Comparison of ENCODE assay signal across 18 cellular contexts in the genomic region with DNA sequence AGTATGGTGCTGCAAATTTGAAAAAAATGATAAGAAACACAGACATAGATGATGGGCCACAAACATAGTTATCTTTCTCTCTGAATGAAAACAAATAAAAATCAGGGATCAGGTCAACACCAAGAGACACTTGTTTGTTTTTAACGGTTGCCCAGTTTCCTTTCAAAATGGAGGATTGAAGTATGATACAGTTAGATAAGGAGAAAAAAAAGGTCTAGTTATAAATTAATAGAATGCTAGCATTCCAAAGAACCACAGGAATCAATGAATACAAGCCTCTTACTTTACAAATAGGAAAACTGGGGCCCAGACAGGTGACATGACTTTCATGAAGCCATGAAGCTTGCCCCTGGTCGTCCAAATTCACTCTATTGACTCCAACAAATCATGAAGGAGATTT.
DNase-seq lines count a peak whose midpoint lies in the region; ATAC-seq, FAIRE-seq and TF ChIP-seq lines count a peak whose summit lies in the region.
"Had no signal": no experiment of that assay in that cellular context is flagged by ENCODE, and none has a peak within 500 bp of the region (broad histone marks: within the 10 kb centered on the region; RNA-seq: fewer than 3 reads in every experiment).

No MANE protein-coding gene starts in this region.

- no peaks in the 10 kb centered on the region for H3K27me3 Mint-ChIP-seq in progenitor cell of endocrine pancreas
- H3K27me3 Mint-ChIP-seq in HFFc6 (ENCODE audit: insufficient read depth), result no peaks in the 10 kb centered on the region; the same call in 1 of the 2 replicates

- no peak for FAIRE-seq in GM12891 (lab: Jason Lieb, UNC)
- FAIRE-seq: A204.1, GM19239 had no signal

- peaks cover 7% of the 10 kb centered on the region for H3K9me3 Mint-ChIP-seq in progenitor cell of endocrine pancreas (ENCODE audit: low read depth)
- H3K9me3 Mint-ChIP-seq in HFFc6, result peaks cover 51% of the 10 kb centered on the region

- DNase-seq in Caki2 (ENCODE audit: low read depth) (peak; percentile 54), SW480 (ENCODE audit: low spot score) (peak; percentile 26), left lobe of liver (ENCODE audit: low spot score) (no peak), progenitor cell of endocrine pancreas (ENCODE audit: low spot score, unreplicated experiment) (no peak), NCI-H2107 (lab: John Stamatoyannopoulos, UW) (no peak), HFFc6 (no peak), left lung (no peak), GM12891 (ENCODE audit: insufficient read length, low spot score) (no peak)
- DNase-seq: CD8-positive, alpha-beta memory T cell; DND-41; GDM1; IMR-90; KBM-7 had no signal

- intact Hi-C loops in left lung (cut with DNase I), result no loop called here

- H3K4me1 Mint-ChIP-seq in progenitor cell of endocrine pancreas (ENCODE audit: low read depth), result peaks cover 43% of the 10 kb centered on the region
- H3K4me1 Mint-ChIP-seq in HFFc6 (ENCODE audit: low read depth), result no peaks in the 10 kb centered on the region
- H3K4me1 Mint-ChIP-seq: CD8-positive, alpha-beta memory T cell had no signal

- no peaks in the 10 kb centered on the region for H3K27me3 ChIP-seq in left lung
- H3K27me3 ChIP-seq: BLaER1 had no signal

- H3K4me3 Mint-ChIP-seq in progenitor cell of endocrine pancreas (ENCODE audit: low read depth) (no peak overlapping the region), HFFc6 (no peak overlapping the region)
- H3K4me3 Mint-ChIP-seq: CD8-positive, alpha-beta memory T cell had no signal

- TF ChIP-seq CTCF in progenitor cell of endocrine pancreas (IDR thresholded peaks at IDR 0.05; ENCODE audit: unreplicated experiment) (no peak), HFFc6 (IDR thresholded peaks at IDR 0.05) (no peak), left lung (IDR thresholded peaks at IDR 0.05) (no peak)

- no peaks in the 10 kb centered on the region for H3K36me3 ChIP-seq in left lung
- H3K36me3 ChIP-seq: BLaER1 had no signal

- H3K27ac Mint-ChIP-seq in progenitor cell of endocrine pancreas (peak overlapping the region; percentile 71), HFFc6 (no peak overlapping the region)
- H3K27ac Mint-ChIP-seq: CD8-positive, alpha-beta memory T cell had no signal

- H3K27ac ChIP-seq in left lung, result no peak overlapping the region
- H3K27ac ChIP-seq: BLaER1, HL-60 had no signal

- no peaks in the 10 kb centered on the region for H3K9me3 ChIP-seq in left lung
- H3K9me3 ChIP-seq: BLaER1 had no signal

- in situ Hi-C loops in Caki2 (cut with HindIII; ENCODE audit: low pct_unique_long_range_greater_than_20kb, low sequenced_read_pairs), result no loop called here

- TF ChIP-seq POLR2A in GM12891 (IDR thresholded peaks at IDR 0.05; ENCODE audit: low read depth, low read length), result no peak

- H3K36me3 Mint-ChIP-seq in progenitor cell of endocrine pancreas (ENCODE audit: insufficient read depth) (no peaks in the 10 kb centered on the region), HFFc6 (ENCODE audit: low read depth) (peaks cover 4% of the 10 kb centered on the region; the same call in 1 of the 2 replicates)
- H3K36me3 Mint-ChIP-seq: CD8-positive, alpha-beta memory T cell had no signal

- no peak overlapping the region for H3K4me3 ChIP-seq in left lung
- H3K4me3 ChIP-seq: BLaER1 had no signal

- ATAC-seq in left lobe of liver, result peak; percentile 19
- ATAC-seq in left lung, result no peak
- ATAC-seq: HCT116 had no signal

- no peaks in the 10 kb centered on the region for H3K4me1 ChIP-seq in left lung
- H3K4me1 ChIP-seq: BLaER1 had no signal

TF ChIP-seq in GM12891, 5 proteins besides CTCF, POLR2A, EP300 and RAD21:
- TF ChIP-seq SPI1 (IDR thresholded peaks at IDR 0.05; ENCODE audit: low read depth, low read length) (no peak), PAX5 (IDR thresholded peaks at IDR 0.05; ENCODE audit: insufficient read depth, low read length, severe bottlenecking) (no peak), POU2F2 (IDR thresholded peaks at IDR 0.05; ENCODE audit: low read depth, low read length) (no peak), TAF1 (IDR thresholded peaks at IDR 0.05; ENCODE audit: low read depth, low read length) (no peak), POLR2AphosphoS5 (IDR thresholded peaks at IDR 0.05; ENCODE audit: low read depth, low read length) (no peak)
TF ChIP-seq in GM12891: peak in this region for 0.

Comparison
In these comparisons a context has a peak if more than half of its experiments do, and no peak if none do; other contexts are left out.
1. DNase-seq: peak in Caki2 (single experiment) and SW480 (single experiment); none in left lobe of liver (single experiment), progenitor cell of endocrine pancreas (single experiment), NCI-H2107 (single experiment), HFFc6 (single experiment), left lung (0 of 2) and GM12891 (single experiment).